8 cellular contexts compared by ENCODE assay signal in genomic region chr3:69081583-69082262, GRCh38. TPM values are rescaled to one million over a fixed set of nuclear protein-coding genes. Genes with fewer than 3 reads are reported as not detected.
A peak's percentile ranks its signal among the peaks of the same experiment; 100 is the strongest.
DNase-seq lines count a peak whose midpoint lies in the region; ATAC-seq and TF ChIP-seq lines count a peak whose summit lies in the region.

No MANE protein-coding gene starts in this region.

- H3K4me3 Mint-ChIP-seq in activated naive CD4-positive, alpha-beta T cell treated with anti-CD3 and anti-CD28 coated beads, Interleukin-2, amount 50 U/mL, for 24 hours: peak overlapping the region; percentile 77

- H3K27ac Mint-ChIP-seq in activated naive CD4-positive, alpha-beta T cell treated with anti-CD3 and anti-CD28 coated beads, Interleukin-2, amount 50 U/mL, for 24 hours: peak overlapping the region; percentile 97

- H3K36me3 Mint-ChIP-seq in activated naive CD4-positive, alpha-beta T cell treated with anti-CD3 and anti-CD28 coated beads, Interleukin-2, amount 50 U/mL, for 24 hours: peaks cover 4% of the 10 kb centered on the region

- ATAC-seq in SK-N-SH treated with all-trans-retinoic acid at 6 μM for 48 hours (no peak), gastroesophageal sphincter (no peak)

- H3K4me3 ChIP-seq in gastroesophageal sphincter (no peak overlapping the region), tibial artery (no peak overlapping the region)

- TF ChIP-seq EP300 in gastroesophageal sphincter (IDR thresholded peaks at IDR 0.05): no peak

- H3K9me3 ChIP-seq in gastroesophageal sphincter (no peaks in the 10 kb centered on the region), tibial artery (no peaks in the 10 kb centered on the region)

- H3K27ac ChIP-seq in gastroesophageal sphincter (peak overlapping the region in 3 of 4 donors; percentile 12 to 50 (median 21)), tibial artery (peak overlapping the region; percentile 93 to 96)

- intact Hi-C loops in tibial artery (cut with DNase I; ENCODE audit: low total_unique reads): loop anchor here (10.0 kb wide), 1 partner anchor 67 kb away; the partner anchor contains the start of gene EOGT

- H3K4me1 ChIP-seq in gastroesophageal sphincter (peaks cover 17 to 73% (median 32%) of the 10 kb centered on the region in 3 donors), tibial artery (peaks cover 0 to 58% (median 43%) of the 10 kb centered on the region in 4 donors)

- peaks cover 71% of the 10 kb centered on the region for H3K4me1 Mint-ChIP-seq in activated naive CD4-positive, alpha-beta T cell treated with anti-CD3 and anti-CD28 coated beads, Interleukin-2, amount 50 U/mL, for 24 hours

- no peak for TF ChIP-seq CTCF in gastroesophageal sphincter (IDR thresholded peaks at IDR 0.05)
- TF ChIP-seq CTCF in tibial artery (IDR thresholded peaks at IDR 0.05): no peak

- no peaks in the 10 kb centered on the region for H3K9me3 Mint-ChIP-seq in activated naive CD4-positive, alpha-beta T cell treated with anti-CD3 and anti-CD28 coated beads, Interleukin-2, amount 50 U/mL, for 24 hours

- H3K27me3 Mint-ChIP-seq in activated naive CD4-positive, alpha-beta T cell treated with anti-CD3 and anti-CD28 coated beads, Interleukin-2, amount 50 U/mL, for 24 hours: no peaks in the 10 kb centered on the region

- no peaks in the 10 kb centered on the region for H3K36me3 ChIP-seq in gastroesophageal sphincter
- no peaks in the 10 kb centered on the region for H3K36me3 ChIP-seq in tibial artery

- WGBS in gastroesophageal sphincter (ENCODE audit: low coverage in 1 of 2), 2 donors: 67 to 76% methylated on average over 1 to 3 of the region's 5 CpGs

- H3K27me3 ChIP-seq in gastroesophageal sphincter (no peaks in the 10 kb centered on the region), tibial artery (no peaks in the 10 kb centered on the region)

- no peak for DNase-seq in activated naive CD4-positive, alpha-beta T cell treated with Interleukin-2 at 50 U/mL for 16 hours
- DNase-seq in tibial artery: no peak
- DNase-seq in GM19238 (ENCODE audit: insufficient read length, low spot score): no peak
- no peak for DNase-seq in SIG-M5 (lab: John Stamatoyannopoulos, UW)
- no peak for DNase-seq in SKM-1 (lab: John Stamatoyannopoulos, UW; ENCODE audit: unreplicated experiment)

- TF ChIP-seq POLR2A in gastroesophageal sphincter (IDR thresholded peaks at IDR 0.05): no peak

TF ChIP-seq in SK-N-SH treated with all-trans-retinoic acid at 6 μM for 48 hours, 23 proteins besides CTCF, POLR2A, EP300 and RAD21:
- TF ChIP-seq ISL1 (CRISPR knock-in tag; IDR thresholded peaks at IDR 0.05) (peak; percentile 71), ARNTL (CRISPR knock-in tag; IDR thresholded peaks at IDR 0.05; ENCODE audit: borderline replicate concordance, low read depth) (no peak), ZFP3 (CRISPR knock-in tag; IDR thresholded peaks at IDR 0.05) (peak; percentile 76; the same call in 1 of the 2 replicates), CREB5 (CRISPR knock-in tag; IDR thresholded peaks at IDR 0.05; ENCODE audit: low read depth) (peak; percentile 41; the same call in 1 of the 2 replicates), POU6F1 (CRISPR knock-in tag; IDR thresholded peaks at IDR 0.05; ENCODE audit: borderline replicate concordance, low read depth) (0 out of 2 replicates have a peak, but pooled peaks have one; percentile 54), TSHZ2 (CRISPR knock-in tag; IDR thresholded peaks at IDR 0.05) (peak; percentile 82), ZC3H10 (CRISPR knock-in tag; IDR thresholded peaks at IDR 0.05) (no peak)

RNA-seq across cellular contexts. Expression of gene UBA3, which starts 1.6 kb away (rescaled TPM):
- total RNA-seq in gastroesophageal sphincter: 10 to 100 TPM; 49.8 to 67.6 (median 54.7) TPM

RNA-seq across cellular contexts. Expression of gene ARL6IP5, which starts 3.0 kb away (rescaled TPM):
- total RNA-seq in gastroesophageal sphincter: 100 to 1,000 TPM; 153 to 184 (median 170) TPM

RNA-seq across cellular contexts. Expression of gene TMF1, which starts 29.6 kb away (rescaled TPM):
- total RNA-seq in gastroesophageal sphincter: 10 to 100 TPM; 31.2 to 43.3 (median 36.3) TPM

RNA-seq across cellular contexts. Expression of gene LMOD3, which starts 40.7 kb away (rescaled TPM):
- 1 to 10 TPM in 3 of 4 donors, under 1 TPM in 1; 0.99 to 4.0 (median 2.6) TPM for total RNA-seq in gastroesophageal sphincter
